ENCODE assay signal across 23 cellular contexts in the genomic region with DNA sequence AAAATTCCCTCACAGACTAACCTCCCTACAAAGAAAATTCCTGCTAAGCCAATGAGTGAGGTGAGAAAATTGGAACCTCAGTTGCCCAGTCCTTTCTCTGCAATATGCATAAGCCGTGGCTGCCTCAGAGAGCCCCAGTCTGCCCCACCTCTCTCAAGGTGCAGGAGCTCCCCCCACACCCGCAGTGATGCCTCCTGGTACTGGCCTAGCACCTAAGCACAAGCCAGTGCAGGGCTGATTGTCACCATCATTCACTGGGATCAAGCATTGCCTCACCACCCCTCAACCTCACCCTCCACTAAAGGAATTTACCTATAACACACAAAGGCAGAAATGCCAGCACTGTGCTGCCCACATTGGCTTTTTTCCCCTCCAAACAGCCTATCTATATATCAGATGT. TPM values are rescaled to one million over a fixed set of nuclear protein-coding genes. Genes with fewer than 3 reads are reported as not detected.
"Had no signal": no experiment of that assay in that cellular context is flagged by ENCODE, and none has a peak within 500 bp of the region (broad histone marks: within the 10 kb centered on the region; RNA-seq: fewer than 3 reads in every experiment).

No MANE protein-coding gene starts in this region.

- H3K9me3 Mint-ChIP-seq: activated CD4-positive, alpha-beta T cell treated with anti-CD3 and anti-CD28 coated beads, Interleukin-2, amount 10 ng/mL, durations not matched to agents 7 days and 5 days; activated CD8-positive, alpha-beta T cell treated with anti-CD3 and anti-CD28 coated beads for 36 hours; activated naive CD8-positive, alpha-beta T cell treated with anti-CD3 and anti-CD28 coated beads for 36 hours; central memory CD8-positive, alpha-beta T cell; endodermal cell; naive B cell; stimulated activated naive B cell treated with anti-CD40 and anti-IgM and Interleukin-4, amounts not matched to agents 10 μg/mL and 1 μg/mL and 100 μg/mL, for 72 hours; T-cell had no signal

- H3K27ac Mint-ChIP-seq: activated CD8-positive, alpha-beta T cell treated with anti-CD3 and anti-CD28 coated beads for 36 hours; activated naive CD8-positive, alpha-beta T cell treated with anti-CD3 and anti-CD28 coated beads for 36 hours; endodermal cell; stimulated activated naive B cell treated with anti-CD40 and anti-IgM and Interleukin-4, amounts not matched to agents 10 μg/mL and 1 μg/mL and 100 μg/mL, for 72 hours had no signal

- H3K4me3 ChIP-seq: dorsolateral prefrontal cortex, lung, prostate gland, thyroid gland, uterus had no signal

- H3K4me1 ChIP-seq: prostate gland had no signal

- H3K36me3 ChIP-seq: prostate gland, thyroid gland, uterus had no signal

- H3K27me3 ChIP-seq: dorsolateral prefrontal cortex, foreskin keratinocyte, thyroid gland, uterus had no signal

- H3K27me3 Mint-ChIP-seq: activated CD4-positive, alpha-beta T cell treated with anti-CD3 and anti-CD28 coated beads, Interleukin-2, amount 10 ng/mL, durations not matched to agents 7 days and 5 days; activated CD8-positive, alpha-beta T cell treated with anti-CD3 and anti-CD28 coated beads for 36 hours; activated naive CD8-positive, alpha-beta T cell treated with anti-CD3 and anti-CD28 coated beads for 36 hours; central memory CD8-positive, alpha-beta T cell; naive B cell; stimulated activated naive B cell treated with anti-CD40 and anti-IgM and Interleukin-4, amounts not matched to agents 10 μg/mL and 1 μg/mL and 100 μg/mL, for 72 hours; T-cell had no signal

- H3K27ac ChIP-seq: foreskin keratinocyte, prostate gland, WERI-Rb-1 had no signal

- ATAC-seq: activated CD8-positive, alpha-beta T cell treated with anti-CD3 and anti-CD28 coated beads for 36 hours; foreskin keratinocyte; T-cell had no signal

- DNase-seq: activated CD4-positive, alpha-beta T cell treated with anti-CD3 and anti-CD28 coated beads, Interleukin-2, amount 10 ng/mL, durations not matched to agents 7 days and 5 days; activated CD4-positive, CD25-positive, alpha-beta regulatory T cell treated with anti-CD3 and anti-CD28 coated beads, Interleukin-2, amount 50 U/mL, for 72 hours; activated CD8-positive, alpha-beta T cell treated with anti-CD3 and anti-CD28 coated beads for 36 hours; activated naive CD4-positive, alpha-beta T cell treated with Interleukin-2 at 50 U/mL for 16 hours; activated naive CD8-positive, alpha-beta T cell treated with anti-CD3 and anti-CD28 coated beads for 36 hours; activated T-cell treated with anti-CD3 and anti-CD28 coated beads, Interleukin-2, amount 50 U/mL, for 48 hours; dorsolateral prefrontal cortex; foreskin keratinocyte; kidney; naive B cell; stimulated activated CD4-positive, alpha-beta T cell treated with anti-CD3 and anti-CD28 coated beads, Interleukin-2, amount 100 ng/mL, for 48 hours; stimulated activated CD8-positive, alpha-beta memory T cell treated with anti-CD3 and anti-CD28 coated beads, Interleukin-4, amount 100 ng/mL, for 48 hours; stimulated activated naive B cell treated with anti-CD40 and anti-IgM and Interleukin-4, amounts not matched to agents 10 μg/mL and 1 μg/mL and 100 μg/mL, for 72 hours; T-cell; thyroid gland; uterus; WERI-Rb-1 had no signal

- H3K4me3 Mint-ChIP-seq: activated CD4-positive, alpha-beta T cell treated with anti-CD3 and anti-CD28 coated beads, Interleukin-2, amount 10 ng/mL, durations not matched to agents 7 days and 5 days; activated CD8-positive, alpha-beta T cell treated with anti-CD3 and anti-CD28 coated beads for 36 hours; activated naive CD8-positive, alpha-beta T cell treated with anti-CD3 and anti-CD28 coated beads for 36 hours; central memory CD8-positive, alpha-beta T cell; endodermal cell; stimulated activated naive B cell treated with anti-CD40 and anti-IgM and Interleukin-4, amounts not matched to agents 10 μg/mL and 1 μg/mL and 100 μg/mL, for 72 hours had no signal

- H3K9me3 ChIP-seq: prostate gland, thyroid gland, uterus had no signal

RNA-seq across cellular contexts. Expression of a gene that starts 56.9 kb away (rescaled TPM):
- total RNA-seq: epithelial cell of proximal tubule, osteocyte had no signal
